Comparison of ENCODE assay signal across 8 cellular contexts in genomic region chr3:56303508-56303907, GRCh38.
DNase-seq lines count a peak whose midpoint lies in the region; ATAC-seq, FAIRE-seq and TF ChIP-seq lines count a peak whose summit lies in the region.

No MANE protein-coding gene starts in this region.

- peak; percentile 92 for ATAC-seq in GM18868 (IDR thresholded peaks at IDR 0.05; ENCODE audit: unreplicated experiment)
- peak; percentile 63 for ATAC-seq in HG03108 (IDR thresholded peaks at IDR 0.05; ENCODE audit: unreplicated experiment)
- no peak for ATAC-seq in psoas muscle
- no peak for ATAC-seq in GM18520 (IDR thresholded peaks at IDR 0.05; ENCODE audit: unreplicated experiment)

- FAIRE-seq in frontal cortex (lab: Jason Lieb, UNC): no peak

- peak; percentile 55 for TF ChIP-seq CTCF in fibroblast of mammary gland (conservative IDR thresholded peaks at IDR 0.05; ENCODE audit: control insufficient read depth, insufficient read depth, low read depth, low read length)
- peak; percentile 28 for TF ChIP-seq CTCF in psoas muscle (IDR thresholded peaks at IDR 0.05)

- intact Hi-C loops in psoas muscle (cut with DNase I): no loop called here

- peaks cover 0 to 2% (median 0%) of the 10 kb centered on the region in 3 donors for H3K27me3 ChIP-seq in psoas muscle (ENCODE audit: insufficient read depth in 3 of 3, low read length in 2 of 3)

- peak; percentile 37 for DNase-seq in AG20443 (ENCODE audit: low spot score)
- DNase-seq in RPMI8226: peak; percentile 48
- peak; percentile 44 for DNase-seq in fibroblast of mammary gland (ENCODE audit: low read depth)
- DNase-seq in psoas muscle: no peak
- DNase-seq in frontal cortex (ENCODE audit: low spot score in 2 of 2): no peak

- no peaks in the 10 kb centered on the region for H3K36me3 ChIP-seq in psoas muscle (ENCODE audit: insufficient read depth in 1 of 2, low read depth in 1 of 2)

- H3K27ac ChIP-seq in psoas muscle: no peak overlapping the region

- H3K4me3 ChIP-seq in fibroblast of mammary gland (ENCODE audit: control insufficient read depth, low read depth, low read length) (no peak overlapping the region), psoas muscle (no peak overlapping the region)

- H3K9me3 ChIP-seq in psoas muscle: no peaks in the 10 kb centered on the region

- H3K4me1 ChIP-seq in psoas muscle: no peaks in the 10 kb centered on the region

- WGBS in psoas muscle, 3 donors: 29 to 32% (median 30%) methylated on average over 5 of the region's 5 CpGs

Comparison
In these comparisons a context has a peak if more than half of its experiments do, and no peak if none do; other contexts are left out.
1. DNase-seq: peak in AG20443 (single experiment), RPMI8226 (single experiment) and fibroblast of mammary gland (single experiment); none in psoas muscle (0 of 2) and frontal cortex (0 of 2).
2. ATAC-seq: peak in GM18868 (single experiment) and HG03108 (single experiment); none in psoas muscle (0 of 4) and GM18520 (single experiment).